ENCODE assay signal across 29 cellular contexts in genomic region chr2:145710303-145710702, GRCh38.
"Had no signal": no experiment of that assay in that cellular context is flagged by ENCODE, and none has a peak within 500 bp of the region (broad histone marks: within the 10 kb centered on the region; RNA-seq: fewer than 3 reads in every experiment).

No MANE protein-coding gene starts in this region.

- H3K4me3 Mint-ChIP-seq: dendritic cell treated with granulocyte-macrophage colony-stimulating factor and Interleukin-4, amounts not matched to agents 40 ng/mL and 50 ng/mL, for 4 days; effector memory CD8-positive, alpha-beta T cell; endodermal cell had no signal

- H3K27me3 ChIP-seq: colonic mucosa, dorsolateral prefrontal cortex, esophagus muscularis mucosa, esophagus squamous epithelium, foreskin keratinocyte, gastrocnemius medialis, gastroesophageal sphincter, heart left ventricle, heart right ventricle, hepatocyte had no signal

- H3K4me1 Mint-ChIP-seq: endodermal cell had no signal

- H2AFZ ChIP-seq: hepatocyte had no signal

- FAIRE-seq: endometrium, endothelial cell of umbilical vein, frontal cortex had no signal

- ATAC-seq: effector memory CD8-positive, alpha-beta T cell; esophagus mucosa; foreskin keratinocyte; gastrocnemius medialis; gastroesophageal sphincter; heart left ventricle; heart right ventricle had no signal

- H3K27ac ChIP-seq: colonic mucosa, coronary artery, dorsolateral prefrontal cortex, epithelial cell of prostate, esophagus muscularis mucosa, esophagus squamous epithelium, foreskin keratinocyte, gastrocnemius medialis, gastroesophageal sphincter, heart left ventricle, heart right ventricle, hepatocyte had no signal

- H3K4me3 ChIP-seq: colonic mucosa, coronary artery, dorsolateral prefrontal cortex, esophagus muscularis mucosa, esophagus squamous epithelium, gastrocnemius medialis, gastroesophageal sphincter, heart left ventricle, heart right ventricle, hepatocyte had no signal

- H3K4me1 ChIP-seq: colonic mucosa, esophagus muscularis mucosa, esophagus squamous epithelium, foreskin keratinocyte, gastrocnemius medialis, gastroesophageal sphincter, heart left ventricle, heart right ventricle had no signal

- H3K4me2 ChIP-seq: hepatocyte had no signal

- DNase-seq: colonic mucosa; cortex of kidney; dermis blood vessel endothelial cell; dorsolateral prefrontal cortex; effector CD4-positive, alpha-beta T cell; effector CD8-positive, alpha-beta T cell; effector memory CD4-positive, alpha-beta T cell; effector memory CD8-positive, alpha-beta T cell; endodermal cell; erythroblast; esophagus squamous epithelium; foreskin fibroblast; foreskin keratinocyte; foreskin melanocyte; gastrocnemius medialis; glutamatergic neuron; head of caudate nucleus; heart left ventricle; heart right ventricle had no signal

- H3K36me3 ChIP-seq: colonic mucosa, esophagus muscularis mucosa, esophagus squamous epithelium, gastrocnemius medialis, gastroesophageal sphincter, heart left ventricle, heart right ventricle had no signal

- H3K9me3 ChIP-seq: colonic mucosa, gastrocnemius medialis had no signal

- H3K79me2 ChIP-seq: hepatocyte had no signal

- H3K27ac Mint-ChIP-seq: dendritic cell treated with granulocyte-macrophage colony-stimulating factor and Interleukin-4, amounts not matched to agents 40 ng/mL and 50 ng/mL, for 4 days; effector memory CD8-positive, alpha-beta T cell; endodermal cell had no signal

- H3K27me3 Mint-ChIP-seq: dendritic cell treated with granulocyte-macrophage colony-stimulating factor and Interleukin-4, amounts not matched to agents 40 ng/mL and 50 ng/mL, for 4 days; effector memory CD8-positive, alpha-beta T cell had no signal
